In the genomic region with DNA sequence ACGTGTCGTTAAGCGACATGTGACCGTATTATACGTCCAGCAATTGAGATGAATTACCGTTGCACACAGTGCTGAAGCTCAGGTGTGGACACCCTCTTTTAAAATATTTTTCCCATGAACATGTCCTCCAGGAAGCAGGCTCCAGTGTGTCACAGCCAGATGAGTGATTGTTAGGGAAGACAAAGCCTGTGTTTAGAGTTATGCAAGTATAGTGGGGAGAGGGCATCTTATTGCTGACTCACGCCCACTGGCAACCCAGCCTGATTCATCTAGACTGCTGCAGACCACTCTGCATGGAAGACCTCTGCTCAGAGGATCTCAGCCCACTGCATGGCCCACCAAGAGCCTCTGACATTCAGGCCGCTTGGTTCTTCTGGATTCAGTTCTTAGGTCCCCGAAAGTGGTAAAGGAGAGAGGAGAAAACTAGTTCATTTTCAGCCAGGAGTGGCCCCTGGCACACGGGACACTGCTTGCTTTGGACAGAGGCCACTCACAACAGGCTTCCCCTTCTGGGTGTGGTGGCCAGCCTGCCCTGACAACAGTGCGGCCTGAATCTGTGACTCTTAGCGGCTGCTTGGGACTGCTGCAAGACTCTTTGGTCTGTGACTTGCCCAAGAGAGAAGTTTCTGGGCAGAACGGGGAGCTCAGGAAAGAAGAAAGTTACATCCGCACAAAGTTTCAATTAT, we compare ENCODE assay signal across 14 cellular contexts.
DNase-seq lines count a peak whose midpoint lies in the region; ATAC-seq and TF ChIP-seq lines count a peak whose summit lies in the region.
"Had no signal": no experiment of that assay in that cellular context is flagged by ENCODE, and none has a peak within 500 bp of the region (broad histone marks: within the 10 kb centered on the region; RNA-seq: fewer than 3 reads in every experiment).

No MANE protein-coding gene starts in this region.

- H3K27ac ChIP-seq in breast epithelium (peak overlapping the region; percentile 76 to 80), layer of hippocampus (ENCODE audit: low read depth, low read length) (peak overlapping the region; percentile 43), rectal smooth muscle tissue (ENCODE audit: low read depth, low read length) (peak overlapping the region; percentile 38)
- H3K27ac ChIP-seq: WERI-Rb-1 had no signal

- H3K9me3 Mint-ChIP-seq in CD14-positive monocyte, result peaks cover 10 to 27% (median 22%) of the 10 kb centered on the region in 7 donors

- TF ChIP-seq CTCF in CD14-positive monocyte (IDR thresholded peaks at IDR 0.05), result no peak
- no peak for TF ChIP-seq CTCF in breast epithelium (IDR thresholded peaks at IDR 0.05)

- peaks cover 3 to 9% of the 10 kb centered on the region in 2 donors for H3K36me3 Mint-ChIP-seq in CD14-positive monocyte

- intact Hi-C loops in CD14-positive monocyte (cut with micrococcal nuclease) (no loop called here), breast epithelium (cut with DNase I; ENCODE audit: low total_unique reads) (no loop called here)

- DNase-seq in CD14-positive monocyte (ENCODE audit: low spot score), result peak; percentile 61
- peak in 1 of 2 donors; percentile 37 for DNase-seq in breast epithelium (ENCODE audit: low spot score in 2 of 2)
- no peak for DNase-seq in LoVo (ENCODE audit: low spot score)
- no peak for DNase-seq in NCI-H2171 treated with DMSO at 0.1 percent for 48 hours (lab: John Stamatoyannopoulos, UW)
- DNase-seq: activated naive CD4-positive, alpha-beta T cell; GF-D8; islet precursor cell; NCI-H2081; WERI-Rb-1 had no signal

- H3K27ac Mint-ChIP-seq in CD14-positive monocyte, result peak overlapping the region; percentile 81 to 93 (median 89)

- TF ChIP-seq POLR2A in breast epithelium (IDR thresholded peaks at IDR 0.05), result no peak

- no peak for ATAC-seq in HG02938 (IDR thresholded peaks at IDR 0.05; ENCODE audit: unreplicated experiment)
- ATAC-seq in HG03469 (IDR thresholded peaks at IDR 0.05; ENCODE audit: unreplicated experiment), result no peak
- ATAC-seq: Panc1 had no signal

- H3K4me3 ChIP-seq in breast epithelium, result no peak overlapping the region
- H3K4me3 ChIP-seq in rectal smooth muscle tissue (ENCODE audit: low read length), result no peak overlapping the region

- peaks cover 0 to 16% of the 10 kb centered on the region in 2 donors for H3K4me1 ChIP-seq in breast epithelium
- H3K4me1 ChIP-seq in rectal smooth muscle tissue (ENCODE audit: control insufficient read depth, insufficient read depth, low read length), result peaks cover 41% of the 10 kb centered on the region

- H3K9ac ChIP-seq in rectal smooth muscle tissue (ENCODE audit: low read length), result no peak overlapping the region

- H3K27me3 Mint-ChIP-seq in CD14-positive monocyte (ENCODE audit: low read depth in 3 of 3), result peaks cover 1 to 2% (median 1%) of the 10 kb centered on the region in 3 donors

- peak overlapping the region in 1 of 2 donors; percentile 21 for H3K4me3 Mint-ChIP-seq in CD14-positive monocyte

- H3K4me1 Mint-ChIP-seq in CD14-positive monocyte, result peaks cover 32% of the 10 kb centered on the region

- H3K36me3 ChIP-seq in breast epithelium (no peaks in the 10 kb centered on the region), rectal smooth muscle tissue (ENCODE audit: control insufficient read depth, insufficient read depth, low read length) (no peaks in the 10 kb centered on the region)
- H3K36me3 ChIP-seq: WERI-Rb-1 had no signal

- peaks cover 0 to 10% of the 10 kb centered on the region in 2 donors for H3K9me3 ChIP-seq in breast epithelium

- H3K27me3 ChIP-seq in breast epithelium (no peaks in the 10 kb centered on the region), layer of hippocampus (ENCODE audit: control insufficient read depth, insufficient read depth, low read length) (no peaks in the 10 kb centered on the region), rectal smooth muscle tissue (ENCODE audit: control insufficient read depth, insufficient read depth, low read length) (no peaks in the 10 kb centered on the region)
